Comparison of ENCODE assay signal across 8 cellular contexts in the genomic region with DNA sequence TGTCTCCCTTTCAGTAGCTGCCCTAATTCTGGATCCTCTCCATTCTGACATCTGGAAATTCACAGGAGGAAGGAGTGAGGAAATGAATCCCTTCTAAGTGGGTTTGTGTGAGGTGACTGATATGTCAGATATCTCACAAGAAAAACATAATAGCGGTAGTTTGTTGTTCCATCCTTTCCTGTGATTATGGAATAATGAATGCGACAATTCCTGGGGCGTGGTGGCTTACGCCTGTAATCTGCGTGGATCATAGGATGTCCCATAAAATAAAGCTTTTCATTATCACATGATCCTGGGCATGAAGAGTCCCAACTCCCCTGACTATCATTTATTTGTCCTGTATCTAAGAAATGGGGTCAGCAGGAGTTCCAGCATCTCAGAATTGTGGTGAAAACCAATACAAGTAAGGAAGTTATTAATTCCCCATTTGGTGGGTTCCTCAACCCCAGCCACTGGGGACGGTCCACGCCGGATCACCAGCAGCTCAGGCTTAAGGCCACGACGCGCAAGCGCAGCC. TPM values are rescaled to one million over a fixed set of nuclear protein-coding genes. Genes with fewer than 3 reads are reported as not detected.
A peak's percentile ranks its signal among the peaks of the same experiment; 100 is the strongest.
DNase-seq lines count a peak whose midpoint lies in the region; ATAC-seq and TF ChIP-seq lines count a peak whose summit lies in the region.

No MANE protein-coding gene starts in this region.

- H3K9me3 ChIP-seq in BLaER1 treated with 17β-estradiol and CSF1 and Interleukin-3, amounts not matched to agents 10 nM and 100 nM (replicated peaks in 1 of 11): no peaks in the 10 kb centered on the region

- DNase-seq in LNCaP clone FGC (ENCODE audit: low read depth) (no peak), dorsolateral prefrontal cortex (no peak), GDM1 (lab: John Stamatoyannopoulos, UW) (no peak)
- no peak for DNase-seq in stimulated activated CD4-positive, alpha-beta T cell treated with anti-CD3 and anti-CD28 coated beads, Interleukin-15, amount 100 ng/mL, for 24 hours

- peaks cover 13 to 57% (median 41%) of the 10 kb centered on the region in 11 experiments for H3K36me3 ChIP-seq in BLaER1 treated with 17β-estradiol and CSF1 and Interleukin-3, amounts not matched to agents 10 nM and 100 nM

- H3K27ac ChIP-seq in BLaER1 treated with 17β-estradiol and CSF1 and Interleukin-3, amounts not matched to agents 10 nM and 100 nM: peak overlapping the region; percentile 9 to 99 (median 97); a peak in 21 of 22 replicates
- peak overlapping the region; percentile 35 to 98 (median 95) for H3K27ac ChIP-seq in dorsolateral prefrontal cortex

- H4K20me1 ChIP-seq in BLaER1 treated with 17β-estradiol and CSF1 and Interleukin-3, amounts not matched to agents 10 nM and 100 nM: peaks cover 10 to 36% (median 29%) of the 10 kb centered on the region in 11 experiments; a peak in 20 of 22 replicates

- no peaks in the 10 kb centered on the region for H3K27me3 Mint-ChIP-seq in nephron (ENCODE audit: low read depth)

- H3K9ac ChIP-seq in BLaER1 treated with 17β-estradiol and CSF1 and Interleukin-3, amounts not matched to agents 10 nM and 100 nM: peak overlapping the region; percentile 92 to 99 (median 98); a peak in 21 of 22 replicates

- peaks cover 26 to 44% (median 38%) of the 10 kb centered on the region in 10 experiments for H3K4me1 ChIP-seq in BLaER1 treated with 17β-estradiol and CSF1 and Interleukin-3, amounts not matched to agents 10 nM and 100 nM

- ATAC-seq in GM18870 (IDR thresholded peaks at IDR 0.05; ENCODE audit: unreplicated experiment) (no peak), HG02610 (IDR thresholded peaks at IDR 0.05; ENCODE audit: unreplicated experiment) (no peak)

- no peaks in the 10 kb centered on the region for H3K9me3 Mint-ChIP-seq in nephron

- peak overlapping the region; percentile 93 to 95 (median 95) for H3K4me3 Mint-ChIP-seq in nephron

- TF ChIP-seq CTCF in LNCaP clone FGC (IDR thresholded peaks at IDR 0.05; ENCODE audit: control insufficient read depth, extremely low read depth, insufficient read depth) (no peak), dorsolateral prefrontal cortex (IDR thresholded peaks at IDR 0.05 in 54 of 56, conservative IDR thresholded peaks at IDR 0.05 in 2 of 56; ENCODE audit: low read depth in 1 of 56, partially characterized antibody in 56 of 56) (peak in 4 of 56 donors; percentile 23 to 35 (median 28)), nephron (IDR thresholded peaks at IDR 0.05; ENCODE audit: unreplicated experiment in 3 of 3) (no peak)

- no peaks in the 10 kb centered on the region for H3K27me3 ChIP-seq in BLaER1 treated with 17β-estradiol and CSF1 and Interleukin-3, amounts not matched to agents 10 nM and 100 nM
- no peaks in the 10 kb centered on the region for H3K27me3 ChIP-seq in dorsolateral prefrontal cortex

- peaks cover 18% of the 10 kb centered on the region for H3K4me1 Mint-ChIP-seq in nephron

- H3K4me3 ChIP-seq in BLaER1 treated with 17β-estradiol and CSF1 and Interleukin-3, amounts not matched to agents 10 nM and 100 nM: peak overlapping the region; percentile 72 to 96 (median 88)
- H3K4me3 ChIP-seq in LNCaP clone FGC (ENCODE audit: low read depth, low read length) (peak overlapping the region; percentile 96), dorsolateral prefrontal cortex (peak overlapping the region; percentile 61 to 99 (median 92))

- peak overlapping the region; percentile 95 to 98 (median 97) for H3K27ac Mint-ChIP-seq in nephron

- intact Hi-C loops in dorsolateral prefrontal cortex (cut with DNase I): loop anchor here (2.0 to 10.0 kb wide), 5 partner anchors 59 to 321 kb away; partner anchors contain the start of genes DDX46 (in 2 of the 2), CAMLG (in 1 of the 2), JADE2 (in 1 of the 2) and PCBD2 (in 1 of the 2)

- peaks cover 27% of the 10 kb centered on the region for H3K36me3 Mint-ChIP-seq in nephron (ENCODE audit: low read depth)

- peak overlapping the region; percentile 62 to 97 (median 80) for H3K4me2 ChIP-seq in BLaER1 treated with 17β-estradiol and CSF1 and Interleukin-3, amounts not matched to agents 10 nM and 100 nM

RNA-seq across cellular contexts. Expression of gene C5orf24, which starts 0.4 kb away (rescaled TPM):
- 10 to 100 TPM; 38.2 to 79.3 (median 56.7) TPM for total RNA-seq in dorsolateral prefrontal cortex

RNA-seq across cellular contexts. Expression of gene TXNDC15, which starts 28.8 kb away (rescaled TPM):
- 10 to 100 TPM; 37.3 to 84.2 (median 60.4) TPM for total RNA-seq in dorsolateral prefrontal cortex

RNA-seq across cellular contexts. Expression of gene PCBD2, which starts 59.5 kb away (rescaled TPM):
- 10 to 100 TPM in 53 of 120 experiments, 1 to 10 TPM in 67; 5.3 to 19.3 (median 9.8) TPM for total RNA-seq in dorsolateral prefrontal cortex
